10 cellular contexts compared by ENCODE assay signal in the genomic region with DNA sequence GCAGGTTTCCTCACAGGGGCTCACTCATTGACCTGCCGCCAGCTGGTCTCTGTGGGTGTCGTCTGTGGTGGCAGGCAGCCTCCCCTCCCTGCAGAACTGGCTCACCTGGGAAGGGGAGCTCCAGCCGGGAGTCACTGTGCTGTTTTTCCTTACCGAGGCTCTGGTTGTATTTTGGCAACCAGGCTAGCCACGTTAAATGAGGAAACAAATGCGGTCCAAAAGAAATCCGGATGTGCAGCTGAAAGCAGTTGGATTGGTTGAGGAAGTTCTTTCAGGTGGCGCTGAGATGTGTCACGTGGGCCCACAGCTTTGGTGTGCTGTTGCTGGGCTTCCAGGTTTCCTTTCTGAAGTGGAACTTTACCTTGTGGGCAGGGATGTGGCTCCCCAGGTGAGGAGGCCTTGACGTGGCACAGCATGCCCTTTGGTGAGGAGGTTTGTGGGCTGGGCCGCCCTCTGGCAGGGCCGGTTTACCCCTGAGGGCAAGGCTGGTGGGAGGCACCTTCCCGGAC. TPM values are rescaled to one million over a fixed set of nuclear protein-coding genes. Genes with fewer than 3 reads are reported as not detected.
DNase-seq lines count a peak whose midpoint lies in the region; ATAC-seq, FAIRE-seq and TF ChIP-seq lines count a peak whose summit lies in the region.
"Had no signal": no experiment of that assay in that cellular context is flagged by ENCODE, and none has a peak within 500 bp of the region (broad histone marks: within the 10 kb centered on the region; RNA-seq: fewer than 3 reads in every experiment).

No MANE protein-coding gene starts in this region.

- H3K36me3 ChIP-seq in GM12878 (ENCODE audit: control insufficient read depth in 2 of 2, insufficient read depth in 2 of 2, low read length in 1 of 2) (no peaks in the 10 kb centered on the region), skeletal muscle tissue (ENCODE audit: control insufficient read depth in 3 of 3, insufficient read depth in 3 of 3, low read length in 3 of 3) (peaks cover 7 to 30% (median 13%) of the 10 kb centered on the region in 3 donors)

- H3K27ac ChIP-seq in GM12878 (ENCODE audit: control insufficient read depth, insufficient read depth) (no peak overlapping the region), skeletal muscle tissue (ENCODE audit: low read depth, low read length) (peak overlapping the region; percentile 6)

- no peak for TF ChIP-seq POLR2A in GM12878 (IDR thresholded peaks at IDR 0.05; ENCODE audit: low read depth, low read length)

- H3K9ac ChIP-seq in GM12878 (ENCODE audit: control insufficient read depth, insufficient read depth, low read length) (no peak overlapping the region), skeletal muscle tissue (ENCODE audit: low read depth in 1 of 3, low read length in 3 of 3) (no peak overlapping the region)

- peak; percentile 35 to 70 for ATAC-seq in activated CD4-positive, CD25-positive, alpha-beta regulatory T cell treated with anti-CD3 and anti-CD28 coated beads, Interleukin-2, amount 50 U/mL, for 24 hours
- no peak for ATAC-seq in GM12878
- ATAC-seq in HG02885 (IDR thresholded peaks at IDR 0.05; ENCODE audit: poor library complexity, unreplicated experiment): no peak

- H3K4me1 ChIP-seq in GM12878 (ENCODE audit: control insufficient read depth, insufficient read depth, low read length) (peaks cover 8% of the 10 kb centered on the region), skeletal muscle tissue (ENCODE audit: control insufficient read depth in 3 of 3, insufficient read depth in 3 of 3, low read length in 3 of 3) (peaks cover 20 to 40% (median 27%) of the 10 kb centered on the region in 3 donors)

- no peak overlapping the region for H3K4me3 ChIP-seq in GM12878
- H3K4me3 ChIP-seq in skeletal muscle tissue (ENCODE audit: low read length in 3 of 3): no peak overlapping the region

- intact Hi-C loops in GM12878 (cut with micrococcal nuclease; ENCODE audit: unreplicated experiment): no loop called here

- H2AFZ ChIP-seq in GM12878 (ENCODE audit: control insufficient read depth, low read depth, low read length): peak overlapping the region; percentile 25; the same call in 1 of the 2 replicates

- RAD21 ChIA-PET in GM12878 (lab: Charles Lee; ENCODE audit: unreplicated experiment): no interaction called here

- CTCF ChIA-PET in GM12878 (lab: Yijun Ruan, JAX): no interaction called here

- SMC1A ChIA-PET in GM12878 (lab: Charles Lee; ENCODE audit: uncharacterized antibody, unreplicated experiment): no interaction called here

- H3K9me3 ChIP-seq in GM12878 (replicated peaks; ENCODE audit: control insufficient read depth, insufficient read depth, low read length): no peaks in the 10 kb centered on the region
- no peaks in the 10 kb centered on the region for H3K9me3 ChIP-seq in skeletal muscle tissue (ENCODE audit: control insufficient read depth in 3 of 3, low read length in 3 of 3)

- TF ChIP-seq RAD21 in GM12878 (IDR thresholded peaks at IDR 0.05; ENCODE audit: insufficient read depth, low read depth, low read length): no peak

- no peak for FAIRE-seq in GM12878 (lab: Jason Lieb, UNC)
- FAIRE-seq: endometrium had no signal

- WGBS in GM12878 (ENCODE audit: insufficient coverage, insufficient replicate concordance, low lambda C conversion rate, missing lambda C conversion rate): 8% methylated on average over 13 of the region's 13 CpGs

- DNase-seq in activated CD4-positive, CD25-positive, alpha-beta regulatory T cell treated with anti-CD3 and anti-CD28 coated beads, Interleukin-2, amount 50 U/mL, for 72 hours: no peak
- peak; percentile 88 for DNase-seq in NCI-H2196 treated with DMSO at 0.1 percent for 48 hours (lab: John Stamatoyannopoulos, UW; ENCODE audit: unreplicated experiment)
- DNase-seq in GM12878 (ENCODE audit: low read depth, low spot score): no peak
- DNase-seq in KG1 (lab: John Stamatoyannopoulos, UW): no peak
- no peak for DNase-seq in NCI-H2227 (lab: John Stamatoyannopoulos, UW; ENCODE audit: unreplicated experiment)
- DNase-seq: IMR-90 had no signal

- H3K79me2 ChIP-seq in GM12878 (ENCODE audit: control insufficient read depth, insufficient read depth, low read length): no peaks in the 10 kb centered on the region

- TF ChIP-seq CTCF in GM12878 (IDR thresholded peaks at IDR 0.05 in 2 of 3, conservative IDR thresholded peaks at IDR 0.05 in 1 of 3; ENCODE audit: control insufficient read depth in 2 of 3, extremely low read depth in 1 of 3, insufficient read depth in 1 of 3, low read depth in 3 of 3, low read length in 3 of 3): no peak

- POLR2A ChIA-PET in GM12878 (lab: Charles Lee): no interaction called here

- no peak for TF ChIP-seq EP300 in GM12878 (IDR thresholded peaks at IDR 0.05; ENCODE audit: borderline replicate concordance in 1 of 2, control insufficient read depth in 1 of 2, low read depth in 2 of 2, low read length in 2 of 2)

- in situ Hi-C loops in GM12878 (cut with MboI): no loop called here

- H4K20me1 ChIP-seq in GM12878 (ENCODE audit: control insufficient read depth, insufficient read depth): no peaks in the 10 kb centered on the region

- H3K27me3 ChIP-seq in GM12878 (replicated peaks in 1 of 2; ENCODE audit: control insufficient read depth in 2 of 2, insufficient read depth in 2 of 2, low read length in 1 of 2) (no peaks in the 10 kb centered on the region), skeletal muscle tissue (ENCODE audit: control insufficient read depth in 3 of 3, insufficient read depth in 3 of 3, low read length in 3 of 3) (no peaks in the 10 kb centered on the region)

- H3K4me2 ChIP-seq in GM12878 (ENCODE audit: control insufficient read depth, insufficient read depth): no peak overlapping the region

- no TSS peak for BruUV-seq in GM12878 (replicated peaks; lab: Mats Ljungman, UMichigan)

TF ChIP-seq in GM12878, 131 proteins besides CTCF, POLR2A, EP300 and RAD21:
- TF ChIP-seq BRCA1 (IDR thresholded peaks at IDR 0.05; ENCODE audit: low read depth, low read length): no peak
- TF ChIP-seq GABPA (IDR thresholded peaks at IDR 0.05; ENCODE audit: low read depth): no peak
- no peak for TF ChIP-seq STAT3 (IDR thresholded peaks at IDR 0.05; ENCODE audit: low read depth, low read length)
- 0 out of 2 replicates have a peak, but pooled peaks have one; percentile 24 for TF ChIP-seq EED (IDR thresholded peaks at IDR 0.05; ENCODE audit: low read depth)
- TF ChIP-seq USF1 (IDR thresholded peaks at IDR 0.05; ENCODE audit: borderline replicate concordance, extremely low read length, insufficient read depth, low read depth, low read length): peak; percentile 63
- no peak for TF ChIP-seq BMI1 (IDR thresholded peaks at IDR 0.05; ENCODE audit: borderline replicate concordance)

RNA-seq across cellular contexts. Expression of gene MTURN, which starts 14.2 kb away (rescaled TPM):
- total RNA-seq in GM12878 (2013; cell fraction: nucleolus; rRNA removed): 1.7 and 3.9 TPM in 2 replicates
- total RNA-seq in GM12878 (2014; rRNA removed) (2.7 and 5.0 TPM in 2 replicates), GM12878 (2014; rRNA removed; fragmentation: Illumina TruSeq; extraction: Trizol) (3.3 and 3.4 TPM in 2 replicates), GM12878 (2021) (4.3 and 4.7 TPM in 2 replicates), skeletal muscle tissue (74.6 TPM)
- polyA plus RNA-seq in GM12878 (2011; ENCODE audit: low read depth): 0.73 TPM
- polyA plus RNA-seq in GM12878 (2011; rRNA removed) (3.4 and 3.8 TPM in 2 replicates), GM12878 (2014; fragmentation: Illumina TruSeq; extraction: Trizol) (3.3 and 3.8 TPM in 2 replicates), GM12878 (2014; fragmentation: Nextera tagmentation; extraction: Ambion mirVana) (under 1 TPM; 0.52 to 0.77 TPM), GM12878 (2014; rRNA removed) (3.0 and 3.3 TPM in 2 replicates), GM12878 (2016; fragmentation: Nextera tagmentation; extraction: Ambion mirVana) (1 to 10 TPM in 1 of 2 experiments, under 1 TPM in 1; 0.52 to 1.9 TPM)
- polyA plus RNA-seq in GM12878 (2011; cell fraction: cytosol; rRNA removed): 1.6 and 1.9 TPM in 2 replicates
- 3.7 and 4.9 TPM in 2 replicates for polyA plus RNA-seq in GM12878 (2011; cell fraction: nucleus; rRNA removed)
- polyA plus RNA-seq in GM12878 (2012): 0.80 and 1.1 TPM in 2 replicates
- polyA minus RNA-seq in GM12878 (2011; rRNA and poly(A)+ RNA removed): 2.0 and 2.1 TPM in 2 replicates
- polyA minus RNA-seq in GM12878 (2011; cell fraction: cytosol; rRNA and poly(A)+ RNA removed): 0.83 and 1.7 TPM in 2 replicates
- 0.85 and 1.5 TPM in 2 replicates for polyA minus RNA-seq in GM12878 (2011; cell fraction: nucleus; rRNA and poly(A)+ RNA removed)

Comparison
In these comparisons a context has a peak if more than half of its experiments do, and no peak if none do; other contexts are left out.
1. ATAC-seq: peak in activated CD4-positive, CD25-positive, alpha-beta regulatory T cell treated with anti-CD3 and anti-CD28 coated beads, Interleukin-2, amount 50 U/mL, for 24 hours (2 of 2); none in GM12878 (single experiment) and HG02885 (single experiment).
2. RNA of gene MTURN, which starts 14.2 kb away (total RNA-seq): 74.6 TPM in skeletal muscle tissue (single experiment); 1.7 to 5.0 TPM in GM12878; every median in the first group is over 10 times any median in the second.